Comparison of ENCODE assay signal across 8 cellular contexts in the genomic region with DNA sequence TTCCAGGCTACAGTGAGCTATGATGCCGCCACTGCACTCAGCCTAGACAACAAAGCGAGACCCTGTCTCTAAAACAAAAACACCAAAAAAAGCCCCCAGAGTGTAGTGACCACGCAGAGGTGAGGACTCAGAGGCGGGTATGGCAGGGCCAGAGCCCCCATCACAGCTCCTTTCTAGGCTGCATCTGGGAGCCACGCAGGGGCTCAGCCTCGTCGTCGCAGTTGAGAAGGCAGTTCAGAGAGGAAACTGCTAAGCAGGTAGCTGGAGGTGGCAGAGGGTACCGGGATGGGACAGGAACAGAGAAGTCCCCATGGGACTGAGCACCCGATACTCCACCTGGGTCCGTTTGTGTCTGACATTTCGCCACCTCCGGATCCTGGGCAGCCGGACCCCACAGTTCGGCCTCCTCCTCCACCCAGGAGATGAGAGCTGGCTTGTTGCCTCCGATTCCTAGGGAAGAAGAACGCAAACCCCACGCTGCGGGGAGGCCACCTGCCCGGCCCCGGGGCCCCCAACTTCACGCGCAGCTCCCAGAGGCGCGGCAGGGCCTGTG. TPM values are rescaled to one million over a fixed set of nuclear protein-coding genes. Genes with fewer than 3 reads are reported as not detected.
DNase-seq lines count a peak whose midpoint lies in the region; ATAC-seq, FAIRE-seq and TF ChIP-seq lines count a peak whose summit lies in the region.

No MANE protein-coding gene starts in this region.

- DNase-seq in A673 (ENCODE audit: low spot score) (no peak), GM19239 (ENCODE audit: insufficient read length, low spot score) (no peak), Karpas-422 (peak; percentile 69), brain microvascular endothelial cell (no peak), right lobe of liver (peak in 1 of 3 donors; percentile 63), transverse colon (no peak)
- no peak for DNase-seq in NK-92 treated with Interleukin-12 subunit alpha and Interleukin-12 subunit beta, amount 100 ng/mL, for 24 hours (lab: John Stamatoyannopoulos, UW)

- TF ChIP-seq POLR2A in right lobe of liver (IDR thresholded peaks at IDR 0.05) (no peak), transverse colon (IDR thresholded peaks at IDR 0.05) (peak; percentile 4)

- H3K9me2 ChIP-seq in Karpas-422 (replicated peaks; ENCODE audit: insufficient read depth, low read length), result no peaks in the 10 kb centered on the region

- TF ChIP-seq CTCF in A673 (conservative IDR thresholded peaks at IDR 0.05; ENCODE audit: low read depth, low read length) (no peak), brain microvascular endothelial cell (IDR thresholded peaks at IDR 0.05; ENCODE audit: low read depth, low read length, missing control alignments) (no peak), right lobe of liver (IDR thresholded peaks at IDR 0.05) (no peak), transverse colon (IDR thresholded peaks at IDR 0.05) (peak in 2 of 5 experiments; percentile 12 to 18)

- no TSS peak for BruUV-seq in A673 (replicated peaks; lab: Mats Ljungman, UMichigan)

- peak overlapping the region; percentile 89 for H3K9ac ChIP-seq in Karpas-422 (ENCODE audit: low read length)

- intact Hi-C loops in A673 (cut with micrococcal nuclease; ENCODE audit: unreplicated experiment), result no loop called here
- intact Hi-C loops in right lobe of liver (cut with DNase I), result no loop called here
- intact Hi-C loops in transverse colon (cut with DNase I; ENCODE audit: low total_unique reads), result no loop called here

- peak overlapping the region; percentile 63 for H2AFZ ChIP-seq in Karpas-422 (ENCODE audit: low read length)

- H3K4me2 ChIP-seq in Karpas-422 (ENCODE audit: low read depth, low read length, poor library complexity, severe bottlenecking), result peak overlapping the region; percentile 83

- H3K27ac ChIP-seq in A673 (ENCODE audit: low read depth, low read length, poor library complexity, severe bottlenecking) (peak overlapping the region; percentile 95), Karpas-422 (ENCODE audit: low read length) (peak overlapping the region; percentile 80), brain microvascular endothelial cell (peak overlapping the region; percentile 73), right lobe of liver (peak overlapping the region; percentile 90 to 94 (median 93)), transverse colon (peak overlapping the region; percentile 91 to 99 (median 96))

- H4K20me1 ChIP-seq in Karpas-422 (ENCODE audit: insufficient read depth, low read depth, low read length), result no peaks in the 10 kb centered on the region

- FAIRE-seq in GM19239 (lab: Jason Lieb, UNC), result peak; percentile 85

- POLR2A ChIA-PET in A673 (lab: Charles Lee; ENCODE audit: low non-redundant PET), result no interaction called here

- peak in 2 of 4 donors; percentile 1 for ATAC-seq in right lobe of liver
- ATAC-seq in HG02938 (IDR thresholded peaks at IDR 0.05; ENCODE audit: unreplicated experiment), result no peak

- H3K36me3 ChIP-seq in A673 (ENCODE audit: insufficient read depth, low read length, poor library complexity, severe bottlenecking), result peaks cover 33% of the 10 kb centered on the region
- peaks cover 5% of the 10 kb centered on the region; the same call in 1 of the 2 replicates for H3K36me3 ChIP-seq in Karpas-422 (ENCODE audit: insufficient read depth, low read length)
- peaks cover 7% of the 10 kb centered on the region for H3K36me3 ChIP-seq in brain microvascular endothelial cell (replicated peaks)
- H3K36me3 ChIP-seq in right lobe of liver, result peaks cover 0 to 13% (median 4%) of the 10 kb centered on the region in 4 donors
- peaks cover 0 to 13% (median 3%) of the 10 kb centered on the region in 4 donors for H3K36me3 ChIP-seq in transverse colon

- H3K9me3 ChIP-seq in A673 (ENCODE audit: low read depth, low read length, poor library complexity, severe bottlenecking), result no peaks in the 10 kb centered on the region
- no peaks in the 10 kb centered on the region for H3K9me3 ChIP-seq in Karpas-422 (ENCODE audit: low read length)
- no peaks in the 10 kb centered on the region for H3K9me3 ChIP-seq in right lobe of liver
- no peaks in the 10 kb centered on the region for H3K9me3 ChIP-seq in transverse colon

- no peak for TF ChIP-seq EP300 in transverse colon (IDR thresholded peaks at IDR 0.05; ENCODE audit: low read depth)

- H3K27me3 ChIP-seq in A673 (replicated peaks; ENCODE audit: insufficient read depth, low read depth, low read length, poor library complexity) (no peaks in the 10 kb centered on the region), Karpas-422 (ENCODE audit: low read length) (no peaks in the 10 kb centered on the region), brain microvascular endothelial cell (replicated peaks) (no peaks in the 10 kb centered on the region), right lobe of liver (no peaks in the 10 kb centered on the region), transverse colon (no peaks in the 10 kb centered on the region)

- no peaks in the 10 kb centered on the region for H3K4me1 ChIP-seq in A673 (ENCODE audit: insufficient read depth, low read length, poor library complexity, severe bottlenecking)
- peaks cover 9% of the 10 kb centered on the region for H3K4me1 ChIP-seq in Karpas-422 (ENCODE audit: low read length)
- H3K4me1 ChIP-seq in right lobe of liver, result peaks cover 0 to 15% (median 0%) of the 10 kb centered on the region in 4 donors
- peaks cover 24 to 54% (median 46%) of the 10 kb centered on the region in 4 donors for H3K4me1 ChIP-seq in transverse colon

- 3% methylated on average over 11 of the region's 25 CpGs for WGBS in right lobe of liver (ENCODE audit: insufficient coverage, low coverage, low lambda C conversion rate, missing lambda C conversion rate)
- WGBS in transverse colon (ENCODE audit: low coverage in 1 of 2), 2 donors, result 7 to 10% methylated on average over 2 to 20 of the region's 25 CpGs

- CTCF ChIA-PET in A673 (lab: Charles Lee), result no interaction called here

- H3K4me3 ChIP-seq in A673 (ENCODE audit: low read depth, low read length, poor library complexity, severe bottlenecking) (peak overlapping the region; percentile 95), Karpas-422 (ENCODE audit: low read length) (peak overlapping the region; percentile 76), brain microvascular endothelial cell (ENCODE audit: low read depth, low read length) (peak overlapping the region; percentile 79), right lobe of liver (peak overlapping the region; percentile 71 to 96 (median 78)), transverse colon (peak overlapping the region; percentile 59 to 94 (median 73))

- in situ Hi-C loops in brain microvascular endothelial cell (cut with HindIII; ENCODE audit: low pct_ligation_motif_present, low sequenced_read_pairs) (no loop called here), transverse colon (cut with MboI; ENCODE audit: low pct_ligation_motif_present in 1 of 4, low pct_unique_long_range_greater_than_20kb in 1 of 4, low sequenced_read_pairs in 3 of 4) (loop anchor here in 1 of 4 donors (25.0 kb wide), 1 partner anchor 120 kb away; the partner anchor contains the start of genes DCTPP1 and SEPHS2)

- peaks cover 15% of the 10 kb centered on the region for H3K79me2 ChIP-seq in Karpas-422 (ENCODE audit: low read length)

RNA-seq across cellular contexts. Expression of gene ZNF764, which starts 0.7 kb away (rescaled TPM):
- total RNA-seq in A673 (2021) (15.2 and 17.7 TPM in 2 replicates), right lobe of liver (1 to 10 TPM; 3.2 to 6.5 (median 4.8) TPM), transverse colon (10 to 100 TPM; 17.9 to 48.0 (median 23.2) TPM)
- 7.0 and 15.8 TPM in 2 replicates for total RNA-seq in Karpas-422 (2014; rRNA removed; shearing (Covaris generic); ENCODE audit: low replicate concordance)

RNA-seq across cellular contexts. Expression of gene ZNF688, which starts 14.0 kb away (rescaled TPM):
- 8.5 and 9.1 TPM in 2 replicates for total RNA-seq in A673 (2021)
- total RNA-seq in Karpas-422 (2014; rRNA removed; shearing (Covaris generic); ENCODE audit: low replicate concordance), result 18.0 and 24.9 TPM in 2 replicates
- 10 to 100 TPM in 1 of 6 experiments, 1 to 10 TPM in 5; 4.0 to 11.5 (median 6.5) TPM for total RNA-seq in right lobe of liver
- total RNA-seq in transverse colon, result 10 to 100 TPM; 22.9 to 64.3 (median 43.5) TPM

RNA-seq across cellular contexts. Expression of gene ZNF747, which starts 22.8 kb away (rescaled TPM):
- total RNA-seq in A673 (2021), result 10.6 and 12.7 TPM in 2 replicates
- 9.8 and 16.9 TPM in 2 replicates for total RNA-seq in Karpas-422 (2014; rRNA removed; shearing (Covaris generic); ENCODE audit: low replicate concordance)
- total RNA-seq in right lobe of liver, result 1 to 10 TPM; 5.3 to 9.7 (median 6.4) TPM
- 10 to 100 TPM; 16.0 to 25.7 (median 16.8) TPM for total RNA-seq in transverse colon

RNA-seq across cellular contexts. Expression of gene ZNF785, which starts 28.0 kb away (rescaled TPM):
- 21.4 and 23.2 TPM in 2 replicates for total RNA-seq in A673 (2021)
- 14.9 and 20.8 TPM in 2 replicates for total RNA-seq in Karpas-422 (2014; rRNA removed; shearing (Covaris generic); ENCODE audit: low replicate concordance)
- 1 to 10 TPM; 2.4 to 6.5 (median 5.6) TPM for total RNA-seq in right lobe of liver
- total RNA-seq in transverse colon, result 100 to 1,000 TPM in 1 of 4 donors, 10 to 100 TPM in 3; 17.2 to 131 (median 20.5) TPM

RNA-seq across cellular contexts. Expression of gene ZNF768, which starts 31.1 kb away (rescaled TPM):
- total RNA-seq in A673 (2021), result 32.7 and 39.5 TPM in 2 replicates
- total RNA-seq in Karpas-422 (2014; rRNA removed; shearing (Covaris generic); ENCODE audit: low replicate concordance), result 59.4 and 107 TPM in 2 replicates
- total RNA-seq in right lobe of liver, result 10 to 100 TPM; 14.7 to 21.2 (median 18.8) TPM
- 100 to 1,000 TPM in 1 of 4 donors, 10 to 100 TPM in 3; 54.7 to 116 (median 74.9) TPM for total RNA-seq in transverse colon
